ENCODE assay signal across 7 cellular contexts in genomic region chr11:33040127-33040861, GRCh38. TPM values are rescaled to one million over a fixed set of nuclear protein-coding genes. Genes with fewer than 3 reads are reported as not detected.
DNase-seq lines count a peak whose midpoint lies in the region; ATAC-seq and FAIRE-seq lines count a peak whose summit lies in the region.

No MANE protein-coding gene starts in this region.

- H3K4me2 ChIP-seq in trophoblast cell (ENCODE audit: low read length): peak overlapping the region; percentile 87

- H3K27ac ChIP-seq in trophoblast cell (ENCODE audit: low read depth, low read length): no peak overlapping the region

- H3K9ac ChIP-seq in trophoblast cell (ENCODE audit: low read length): peak overlapping the region; percentile 68

- peak overlapping the region; percentile 65 for H2BK120ac ChIP-seq in trophoblast cell (ENCODE audit: insufficient read depth, low read length, poor library complexity)

- H4K8ac ChIP-seq in trophoblast cell (ENCODE audit: low read depth, low read length): peak overlapping the region; percentile 58

- peak; percentile 23 for ATAC-seq in GM18508 (IDR thresholded peaks at IDR 0.05; ENCODE audit: insufficient read depth, unreplicated experiment)
- ATAC-seq in HG02623 (IDR thresholded peaks at IDR 0.05; ENCODE audit: unreplicated experiment): peak; percentile 24

- peak overlapping the region; percentile 71 for H4K91ac ChIP-seq in trophoblast cell (ENCODE audit: low read depth, low read length)

- no peaks in the 10 kb centered on the region for H3K9me3 ChIP-seq in trophoblast cell (ENCODE audit: insufficient read depth, low read depth, low read length)

- no peaks in the 10 kb centered on the region for H3K27me3 ChIP-seq in trophoblast cell (ENCODE audit: insufficient read depth, low read length)

- no peak overlapping the region for H3K23ac ChIP-seq in trophoblast cell (ENCODE audit: low read length)

- H3K4me3 ChIP-seq in trophoblast cell (ENCODE audit: low read depth, low read length): peak overlapping the region; percentile 93

- no peak overlapping the region for H2BK12ac ChIP-seq in trophoblast cell (ENCODE audit: low read length)

- peak overlapping the region; percentile 73 for H3K14ac ChIP-seq in trophoblast cell (ENCODE audit: low read length)

- no peak overlapping the region for H2BK5ac ChIP-seq in trophoblast cell (ENCODE audit: low read depth, low read length, poor library complexity)

- H4K12ac ChIP-seq in trophoblast cell (ENCODE audit: low read depth, low read length): no peak overlapping the region

- peak; percentile 54 for DNase-seq in NCI-H2227 (lab: John Stamatoyannopoulos, UW; ENCODE audit: unreplicated experiment)
- peak; percentile 38 for DNase-seq in activated T-cell treated with anti-CD3 and anti-CD28 coated beads, Interleukin-2, amount 50 U/mL, for 1 hour
- DNase-seq in frontal cortex (ENCODE audit: low spot score in 2 of 2): peak; percentile 35 to 59
- DNase-seq in trophoblast cell: peak in 1 of 2 donors; percentile 39
- no peak for DNase-seq in UCSD-AML1 (lab: John Stamatoyannopoulos, UW; ENCODE audit: unreplicated experiment)

- H3K4me1 ChIP-seq in trophoblast cell (ENCODE audit: control insufficient read depth in 1 of 2, insufficient read depth in 2 of 2, low read length in 2 of 2): peaks cover 2 to 4% of the 10 kb centered on the region in 2 experiments

- peak overlapping the region; percentile 65 for H3K4ac ChIP-seq in trophoblast cell (ENCODE audit: low read depth, low read length)

- no CpG with 5 or more reads among the region's 20 CpGs for WGBS in trophoblast cell (ENCODE audit: extremely low coverage, insufficient coverage, insufficient read length)

- FAIRE-seq in frontal cortex (lab: Jason Lieb, UNC): no peak

- peaks cover 12% of the 10 kb centered on the region for H3K79me1 ChIP-seq in trophoblast cell (ENCODE audit: low read length)

- H2AFZ ChIP-seq in trophoblast cell (ENCODE audit: insufficient read depth, low read length, poor library complexity): peak overlapping the region; percentile 32

- peak overlapping the region; percentile 82 for H3K18ac ChIP-seq in trophoblast cell (ENCODE audit: low read length)

- no peak overlapping the region for H2AK5ac ChIP-seq in trophoblast cell (ENCODE audit: low read length)

- peaks cover 5 to 6% of the 10 kb centered on the region in 2 experiments for H3K36me3 ChIP-seq in trophoblast cell (ENCODE audit: control insufficient read depth in 1 of 2, insufficient read depth in 2 of 2, low read length in 2 of 2)

- H3K79me2 ChIP-seq in trophoblast cell (ENCODE audit: control insufficient read depth, insufficient read depth, low read length, poor library complexity): peaks cover 6% of the 10 kb centered on the region

RNA-seq across cellular contexts. Expression of gene TCP11L1, which starts 0.9 kb away (rescaled TPM):
- 25.3 TPM for total RNA-seq in frontal cortex
- 13.3 and 13.6 TPM in 2 replicates for polyA plus RNA-seq in trophoblast cell (2013)

RNA-seq across cellular contexts. Expression of gene DEPDC7, which starts 24.6 kb away (rescaled TPM):
- total RNA-seq in frontal cortex: 1.6 TPM
- polyA plus RNA-seq in trophoblast cell (2013): 3.9 and 4.0 TPM in 2 replicates
